22 cellular contexts compared by ENCODE assay signal in the genomic region with DNA sequence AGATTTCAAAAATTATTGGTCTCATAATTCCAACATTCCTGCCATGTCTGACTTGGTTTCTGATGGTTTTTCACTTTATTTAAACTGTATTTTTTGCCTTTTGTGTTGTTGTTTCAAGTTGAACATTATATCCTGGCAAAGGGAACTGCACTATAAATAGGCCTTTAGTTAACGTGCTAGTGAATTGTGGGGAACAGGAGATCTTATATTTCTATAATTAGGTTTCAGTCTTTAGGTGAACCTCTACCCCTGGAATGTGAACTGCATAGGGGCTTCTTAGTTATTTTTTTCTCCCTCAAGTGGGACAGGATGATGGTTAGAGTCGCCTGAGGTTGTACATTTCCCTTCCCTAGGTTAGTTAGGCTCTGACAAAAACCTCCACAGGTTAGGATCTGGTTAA.
"Had no signal": no experiment of that assay in that cellular context is flagged by ENCODE, and none has a peak within 500 bp of the region (broad histone marks: within the 10 kb centered on the region; RNA-seq: fewer than 3 reads in every experiment).

No MANE protein-coding gene starts in this region.

- H3K27me3 ChIP-seq: breast epithelium, vagina had no signal

- DNase-seq: activated naive CD4-positive, alpha-beta T cell; activated naive CD8-positive, alpha-beta T cell treated with anti-CD3 and anti-CD28 coated beads, Interleukin-2, amount 10 ng/mL, durations not matched to agents 7 days and 5 days; activated T-cell treated with anti-CD3 and anti-CD28 coated beads, Interleukin-2, amount 50 U/mL, for 24 hours; amniotic stem cell; cerebellar nuclear complex; cortex of kidney; erythroblast; foreskin fibroblast; left colon; lower lobe of right lung; stimulated activated CD4-positive, alpha-beta T cell treated with anti-CD3 and anti-CD28 coated beads, Interleukin-2, amount 100 ng/mL, for 24 hours; stimulated activated CD8-positive, alpha-beta memory T cell treated with anti-CD3 and anti-CD28 coated beads, Interleukin-4, amount 100 ng/mL, for 48 hours; stimulated activated naive B cell treated with anti-CD40 and anti-IgM and Interleukin-4, amounts not matched to agents 10 μg/mL and 1 μg/mL and 100 μg/mL, for 72 hours; T-cell had no signal

- H3K27ac ChIP-seq: breast epithelium, lower lobe of right lung, skin epidermis, thoracic aorta, vagina had no signal

- H3K4me1 ChIP-seq: breast epithelium had no signal

- H3K4me3 ChIP-seq: breast epithelium, lower lobe of right lung, skin epidermis, thoracic aorta, vagina had no signal

- H3K27me3 Mint-ChIP-seq: activated naive CD8-positive, alpha-beta T cell treated with anti-CD3 and anti-CD28 coated beads, Interleukin-2, amount 10 ng/mL, durations not matched to agents 7 days and 5 days; activated T-cell treated with anti-CD3 and anti-CD28 coated beads, Interleukin-2, amount 50 U/mL, for 24 hours; naive thymus-derived CD4-positive, alpha-beta T cell; stimulated activated naive B cell treated with anti-CD40 and anti-IgM and Interleukin-4, amounts not matched to agents 10 μg/mL and 1 μg/mL and 100 μg/mL, for 72 hours; T-cell; type B pancreatic cell had no signal

- H3K9me3 ChIP-seq: breast epithelium, lower lobe of right lung, thoracic aorta, vagina had no signal

- H3K9me3 Mint-ChIP-seq: activated naive CD8-positive, alpha-beta T cell treated with anti-CD3 and anti-CD28 coated beads, Interleukin-2, amount 10 ng/mL, durations not matched to agents 7 days and 5 days; activated T-cell treated with anti-CD3 and anti-CD28 coated beads, Interleukin-2, amount 50 U/mL, for 24 hours; activated T-helper 2 cell treated with anti-CD3 and anti-CD28 coated beads, Interferon-gamma antibody, Interleukin-2, Interleukin-4, amounts not matched to agents 10 μg/mL and 5 μg/mL and 100 μg/mL, durations not matched to agents 14 hours and 24 hours and 36 hours; naive thymus-derived CD4-positive, alpha-beta T cell; neural crest cell; stimulated activated naive B cell treated with anti-CD40 and anti-IgM and Interleukin-4, amounts not matched to agents 10 μg/mL and 1 μg/mL and 100 μg/mL, for 72 hours; T-cell; type B pancreatic cell had no signal

- H3K36me3 ChIP-seq: breast epithelium, thoracic aorta, vagina had no signal

- H3K4me3 Mint-ChIP-seq: activated T-cell treated with anti-CD3 and anti-CD28 coated beads, Interleukin-2, amount 50 U/mL, for 24 hours; neural crest cell; stimulated activated naive B cell treated with anti-CD40 and anti-IgM and Interleukin-4, amounts not matched to agents 10 μg/mL and 1 μg/mL and 100 μg/mL, for 72 hours; type B pancreatic cell had no signal

- ATAC-seq: left colon; lower lobe of right lung; naive thymus-derived CD4-positive, alpha-beta T cell; stimulated activated naive B cell treated with anti-CD40 and anti-IgM and Interleukin-4, amounts not matched to agents 10 μg/mL and 1 μg/mL and 100 μg/mL, for 72 hours had no signal

- H3K27ac Mint-ChIP-seq: activated naive CD8-positive, alpha-beta T cell treated with anti-CD3 and anti-CD28 coated beads, Interleukin-2, amount 10 ng/mL, durations not matched to agents 7 days and 5 days; activated T-cell treated with anti-CD3 and anti-CD28 coated beads, Interleukin-2, amount 50 U/mL, for 24 hours; activated T-helper 2 cell treated with anti-CD3 and anti-CD28 coated beads, Interferon-gamma antibody, Interleukin-2, Interleukin-4, amounts not matched to agents 10 μg/mL and 5 μg/mL and 100 μg/mL, durations not matched to agents 14 hours and 24 hours and 36 hours; stimulated activated naive B cell treated with anti-CD40 and anti-IgM and Interleukin-4, amounts not matched to agents 10 μg/mL and 1 μg/mL and 100 μg/mL, for 72 hours; type B pancreatic cell had no signal
